In the genomic region with DNA sequence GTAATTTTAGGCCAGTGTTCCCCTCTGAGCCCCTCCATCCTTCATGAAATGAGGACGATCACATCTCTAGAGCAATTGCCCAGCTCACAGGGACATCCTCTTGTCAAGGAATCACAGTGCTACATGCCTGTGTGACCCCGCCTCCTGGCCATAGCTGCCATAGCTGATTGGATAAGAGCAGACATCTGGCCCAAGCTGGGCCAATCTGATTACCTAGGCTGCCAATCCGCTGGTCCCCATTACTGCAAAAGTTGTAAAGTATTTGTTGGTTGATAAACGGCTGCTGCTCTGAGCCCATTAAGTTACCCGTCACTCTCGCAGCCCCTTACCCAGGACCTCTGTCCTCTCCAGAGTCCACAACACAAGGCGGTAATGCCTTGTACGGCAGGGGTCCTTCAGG, we compare ENCODE assay signal across 22 cellular contexts. TPM values are rescaled to one million over a fixed set of nuclear protein-coding genes. Genes with fewer than 3 reads are reported as not detected.
DNase-seq lines count a peak whose midpoint lies in the region; ATAC-seq and TF ChIP-seq lines count a peak whose summit lies in the region.
"Had no signal": no experiment of that assay in that cellular context is flagged by ENCODE, and none has a peak within 500 bp of the region (broad histone marks: within the 10 kb centered on the region; RNA-seq: fewer than 3 reads in every experiment).

No MANE protein-coding gene starts in this region.

- no peak overlapping the region for H2AFZ ChIP-seq in HCT116 (ENCODE audit: low read depth, low read length, poor library complexity, severe bottlenecking)

- no peak overlapping the region for H3K27ac Mint-ChIP-seq in activated T-helper 17 cell treated with anti-CD3 and anti-CD28 coated beads, Interleukin-2, amount 50 U/mL, for 72 hours
- H3K27ac Mint-ChIP-seq: CD14-positive monocyte, HFFc6 had no signal

- H3K9me2 ChIP-seq in HCT116 (ENCODE audit: insufficient read depth), result no peaks in the 10 kb centered on the region

- H3K36me3 ChIP-seq in HCT116 (ENCODE audit: control insufficient read depth in 1 of 2, insufficient read depth in 2 of 2, low read length in 2 of 2) (no peaks in the 10 kb centered on the region), Panc1 (ENCODE audit: control insufficient read depth, insufficient read depth, low read length) (no peaks in the 10 kb centered on the region), lower lobe of right lung (no peaks in the 10 kb centered on the region)

- H4K20me1 ChIP-seq in HCT116 (ENCODE audit: insufficient read depth), result no peaks in the 10 kb centered on the region

- H3K4me1 ChIP-seq in HCT116 (ENCODE audit: control insufficient read depth in 1 of 2, insufficient read depth in 2 of 2, low read length in 2 of 2) (no peaks in the 10 kb centered on the region), Panc1 (ENCODE audit: control insufficient read depth, insufficient read depth, low read length) (no peaks in the 10 kb centered on the region), lower lobe of right lung (no peaks in the 10 kb centered on the region)

- POLR2A ChIA-PET in HCT116 (lab: Charles Lee), result no interaction called here
- POLR2A ChIA-PET in Panc1 (lab: Charles Lee), result no interaction called here

- H3K9ac ChIP-seq in HCT116 (ENCODE audit: low read length), result no peak overlapping the region

- H3K9me3 ChIP-seq in HCT116 (ENCODE audit: control insufficient read depth in 1 of 2, insufficient read depth in 1 of 2, low read depth in 1 of 2, low read length in 2 of 2) (no peaks in the 10 kb centered on the region), Panc1 (ENCODE audit: control insufficient read depth, insufficient read depth, low read depth, low read length) (no peaks in the 10 kb centered on the region), lower lobe of right lung (no peaks in the 10 kb centered on the region)

- no peaks in the 10 kb centered on the region for H3K27me3 ChIP-seq in HCT116 (ENCODE audit: insufficient read depth, low read length)
- H3K27me3 ChIP-seq in Panc1 (ENCODE audit: control insufficient read depth, insufficient read depth, low read length), result no peaks in the 10 kb centered on the region; the same call in 1 of the 2 replicates
- no peaks in the 10 kb centered on the region for H3K27me3 ChIP-seq in lower lobe of right lung (ENCODE audit: low read depth)

- BruUV-seq in HCT116 (replicated peaks; lab: Mats Ljungman, UMichigan) (no TSS peak), Panc1 (replicated peaks; lab: Mats Ljungman, UMichigan) (no TSS peak)

- no peaks in the 10 kb centered on the region for H3K79me2 ChIP-seq in HCT116 (ENCODE audit: insufficient read depth, low read length)

- no peaks in the 10 kb centered on the region for H3K36me3 Mint-ChIP-seq in activated T-helper 17 cell treated with anti-CD3 and anti-CD28 coated beads, Interleukin-2, amount 50 U/mL, for 72 hours (ENCODE audit: low read depth)
- H3K36me3 Mint-ChIP-seq: CD14-positive monocyte had no signal

- DNase-seq in CD1c-positive myeloid dendritic cell (ENCODE audit: extremely low spot score) (peak; percentile 6), HCT116 (ENCODE audit: low read depth, low spot score) (no peak), Panc1 (ENCODE audit: low read depth, low spot score) (no peak), erythroblast (lab: John Stamatoyannopoulos, UW) (peak; percentile 5 to 30), caudate nucleus (lab: John Stamatoyannopoulos, UW) (no peak), lower lobe of right lung (no peak)
- DNase-seq: COR-L47, DMS79, GOT3, HFFc6, NCI-H1417 treated with DMSO at 0.1 percent for 48 hours, NCI-H1930, NCI-H2171 treated with DMSO at 0.1 percent for 48 hours, NCI-H446 treated with DMSO at 0.1 percent for 48 hours, NCI-H774 had no signal

- intact Hi-C loops in HCT116 (cut with micrococcal nuclease) (no loop called here), Panc1 (cut with micrococcal nuclease; ENCODE audit: unreplicated experiment) (no loop called here), lower lobe of right lung (cut with DNase I) (no loop called here)

- no peak overlapping the region for H3K27ac ChIP-seq in HCT116 (ENCODE audit: low read depth, low read length)
- H3K27ac ChIP-seq in Panc1 (ENCODE audit: low read length), result no peak overlapping the region
- H3K27ac ChIP-seq in caudate nucleus (ENCODE audit: low read depth, low read length), result no peak overlapping the region
- H3K27ac ChIP-seq in lower lobe of right lung, result no peak overlapping the region

- in situ Hi-C loops in Panc1 (cut with HindIII; ENCODE audit: low pct_unique_long_range_greater_than_20kb, low sequenced_read_pairs), result no loop called here

- H3K4me3 ChIP-seq in HCT116 (replicated peaks in 1 of 2; ENCODE audit: low read depth in 1 of 2, low read length in 2 of 2) (no peak overlapping the region), Panc1 (ENCODE audit: low read depth in 2 of 2, low read length in 2 of 2) (no peak overlapping the region), lower lobe of right lung (no peak overlapping the region)

- TF ChIP-seq CTCF in HCT116 (IDR thresholded peaks at IDR 0.05 in 2 of 3, conservative IDR thresholded peaks at IDR 0.05 in 1 of 3; ENCODE audit: borderline replicate concordance in 1 of 3, insufficient read depth in 1 of 3, low read depth in 2 of 3, low read length in 2 of 3) (no peak), Panc1 (IDR thresholded peaks at IDR 0.05) (no peak), lower lobe of right lung (IDR thresholded peaks at IDR 0.05) (no peak)

- no peak overlapping the region for H3K4me3 Mint-ChIP-seq in activated T-helper 17 cell treated with anti-CD3 and anti-CD28 coated beads, Interleukin-2, amount 50 U/mL, for 72 hours
- H3K4me3 Mint-ChIP-seq: CD14-positive monocyte, HFFc6 had no signal

- H3K4me2 ChIP-seq in HCT116 (ENCODE audit: low read length), result no peak overlapping the region

- ATAC-seq in HCT116 (peak; percentile 76), Panc1 (0 out of 2 replicates have a peak, but pooled peaks have one; percentile 17), GM21786 (IDR thresholded peaks at IDR 0.05; ENCODE audit: unreplicated experiment) (no peak), lower lobe of right lung (no peak)
- ATAC-seq in activated T-helper 17 cell treated with anti-CD3 and anti-CD28 coated beads, Interleukin-2, amount 50 U/mL, for 72 hours (replicated peaks), result no peak

- no peaks in the 10 kb centered on the region for H3K9me3 Mint-ChIP-seq in activated T-helper 17 cell treated with anti-CD3 and anti-CD28 coated beads, Interleukin-2, amount 50 U/mL, for 72 hours
- H3K9me3 Mint-ChIP-seq: CD14-positive monocyte, HFFc6 had no signal

- H3K27me3 Mint-ChIP-seq in activated T-helper 17 cell treated with anti-CD3 and anti-CD28 coated beads, Interleukin-2, amount 50 U/mL, for 72 hours, result no peaks in the 10 kb centered on the region

- no peak for TF ChIP-seq RAD21 in HCT116 (IDR thresholded peaks at IDR 0.05; ENCODE audit: low read depth)

- no peak for TF ChIP-seq POLR2A in HCT116 (IDR thresholded peaks at IDR 0.05; ENCODE audit: borderline replicate concordance, extremely low read depth, insufficient read depth, insufficient read length)
- no peak for TF ChIP-seq POLR2A in erythroblast (IDR thresholded peaks at IDR 0.05; ENCODE audit: low read length)

- CTCF ChIA-PET in HCT116 (lab: Charles Lee) (no interaction called here), Panc1 (lab: Charles Lee) (no interaction called here)

- RAD21 ChIA-PET in HCT116 (lab: Charles Lee; ENCODE audit: low non-redundant PET in 1 of 2, low total read pairs in 2 of 2, uncharacterized antibody in 2 of 2, unreplicated experiment in 2 of 2), result no interaction called here

- peaks cover 6% of the 10 kb centered on the region for H3K4me1 Mint-ChIP-seq in activated T-helper 17 cell treated with anti-CD3 and anti-CD28 coated beads, Interleukin-2, amount 50 U/mL, for 72 hours

TF ChIP-seq in HCT116, 20 proteins besides CTCF, POLR2A, EP300 and RAD21 (continues in another document):
- TF ChIP-seq, protein P1, sequence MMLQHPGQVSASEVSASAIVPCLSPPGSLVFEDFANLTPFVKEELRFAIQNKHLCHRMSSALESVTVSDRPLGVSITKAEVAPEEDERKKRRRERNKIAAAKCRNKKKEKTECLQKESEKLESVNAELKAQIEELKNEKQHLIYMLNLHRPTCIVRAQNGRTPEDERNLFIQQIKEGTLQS (IDR thresholded peaks at IDR 0.05), result no peak
- no peak for TF ChIP-seq SP1 (IDR thresholded peaks at IDR 0.05; ENCODE audit: low read depth)
- no peak for TF ChIP-seq EZH2 (IDR thresholded peaks at IDR 0.05)

RNA-seq across cellular contexts. Expression of a gene that starts 8.3 kb away (rescaled TPM):
- total RNA-seq in HCT116 (2021; ENCODE audit: unreplicated experiment) (not detected), Panc1 (2021; ENCODE audit: unreplicated experiment) (not detected), lower lobe of right lung (not detected)
- polyA plus RNA-seq in HCT116 (2012), result not detected in 2 replicates
- polyA plus RNA-seq in Panc1 (2012; ENCODE audit: insufficient read length), result not detected
- not detected for total RNA-seq in activated T-helper 17 cell treated with anti-CD3 and anti-CD28 coated beads, Interleukin-2, amount 50 U/mL, for 72 hours
- total RNA-seq: A673, G401, HFFc6, LHCN-M2 had no signal
- polyA plus RNA-seq: CD14-positive monocyte had no signal

RNA-seq across cellular contexts. Expression of a gene that starts 24.1 kb away (rescaled TPM):
- total RNA-seq in HCT116 (2021; ENCODE audit: unreplicated experiment) (8.8 TPM), Panc1 (2021; ENCODE audit: unreplicated experiment) (2.3 TPM), lower lobe of right lung (10.4 TPM)
- polyA plus RNA-seq in HCT116 (2012), result 6.4 and 8.6 TPM in 2 replicates
- 2.6 TPM for polyA plus RNA-seq in Panc1 (2012; ENCODE audit: insufficient read length)
- total RNA-seq in activated T-helper 17 cell treated with anti-CD3 and anti-CD28 coated beads, Interleukin-2, amount 50 U/mL, for 72 hours, result under 1 TPM in 1 of 2 donors, not detected in 1; 0.40 TPM
- total RNA-seq: HFFc6; T-helper 1 cell treated with Interleukin-12 subunit alpha and Interleukin-12 subunit beta and Interleukin-4 antibody, amounts not matched to agents 30 ng/mL and 1 ng/mL, for 36 hours had no signal

RNA-seq across cellular contexts. Expression of a gene that starts 27.7 kb away (rescaled TPM):
- 5.2 TPM for total RNA-seq in HCT116 (2021; ENCODE audit: unreplicated experiment)
- polyA plus RNA-seq in HCT116 (2012), result 3.3 and 3.8 TPM in 2 replicates
- 0.21 TPM for total RNA-seq in Panc1 (2021; ENCODE audit: unreplicated experiment)
- 0.17 TPM for polyA plus RNA-seq in Panc1 (2012; ENCODE audit: insufficient read length)
- total RNA-seq in activated T-helper 17 cell treated with anti-CD3 and anti-CD28 coated beads, Interleukin-2, amount 50 U/mL, for 72 hours, result 1 to 10 TPM in 1 of 2 donors, under 1 TPM in 1; 0.50 to 1.2 TPM
- 0.41 TPM for total RNA-seq in lower lobe of right lung
- total RNA-seq: A673, HFFc6 had no signal

Comparison
In these comparisons a context has a peak if more than half of its experiments do, and no peak if none do; other contexts are left out.
1. DNase-seq: peak in CD1c-positive myeloid dendritic cell (single experiment) and erythroblast (2 of 2); none in HCT116 (single experiment), Panc1 (single experiment), caudate nucleus (0 of 61) and lower lobe of right lung (single experiment).
2. ATAC-seq: peak in HCT116 (single experiment) and Panc1 (single experiment); none in activated T-helper 17 cell treated with anti-CD3 and anti-CD28 coated beads, Interleukin-2, amount 50 U/mL, for 72 hours (single experiment), GM21786 (single experiment) and lower lobe of right lung (0 of 2).